In the genomic region with DNA sequence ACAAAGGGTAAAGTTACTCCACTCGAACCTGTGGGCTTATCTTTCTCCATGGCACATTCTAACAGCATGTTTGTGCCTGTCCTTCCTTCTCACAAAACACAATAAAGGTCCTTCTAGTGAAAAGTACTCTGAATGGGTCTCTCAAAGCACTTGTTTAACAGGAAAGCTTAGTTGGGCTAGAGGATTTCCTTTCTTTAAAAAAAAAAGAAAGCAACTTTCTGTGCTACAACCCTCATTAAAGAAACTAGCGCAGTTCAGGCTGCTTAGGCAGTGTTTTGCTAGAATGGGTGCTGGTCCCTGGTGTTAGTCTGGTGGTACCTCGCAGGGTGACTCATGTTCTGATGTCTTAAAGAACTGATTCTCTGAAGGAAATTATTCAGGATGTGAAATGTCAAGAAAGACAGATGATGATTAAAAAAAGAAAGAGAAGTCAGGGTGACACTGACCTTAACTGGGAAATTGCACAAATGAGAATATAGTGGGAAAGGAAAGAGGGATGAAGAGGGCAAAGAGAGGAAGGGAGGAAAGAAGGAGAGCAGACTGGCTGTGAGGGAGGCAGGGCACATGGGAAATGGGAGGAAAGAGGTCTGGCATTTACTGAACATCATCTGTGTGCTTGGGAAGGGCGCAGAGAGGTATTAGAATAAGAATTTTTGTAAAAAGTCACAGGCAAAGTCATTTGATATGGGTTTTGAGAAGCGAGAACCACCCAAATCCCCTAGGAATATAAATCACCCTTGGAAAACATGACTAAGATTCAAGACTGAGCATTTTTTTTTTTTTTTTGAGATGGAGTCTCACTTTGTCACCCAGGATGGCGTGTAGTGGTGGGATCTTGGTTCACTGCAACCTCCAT, we compare ENCODE assay signal across 11 cellular contexts.
DNase-seq lines count a peak whose midpoint lies in the region; ATAC-seq, FAIRE-seq and TF ChIP-seq lines count a peak whose summit lies in the region.
"Had no signal": no experiment of that assay in that cellular context is flagged by ENCODE, and none has a peak within 500 bp of the region (broad histone marks: within the 10 kb centered on the region; RNA-seq: fewer than 3 reads in every experiment).

No MANE protein-coding gene starts in this region.

- H3K27ac Mint-ChIP-seq in activated CD4-positive, alpha-beta T cell treated with anti-CD3 and anti-CD28 coated beads for 36 hours = no peak overlapping the region

- no peak overlapping the region for H3K4me3 Mint-ChIP-seq in activated CD4-positive, alpha-beta T cell treated with anti-CD3 and anti-CD28 coated beads for 36 hours

- no peaks in the 10 kb centered on the region for H3K4me1 Mint-ChIP-seq in activated CD4-positive, alpha-beta T cell treated with anti-CD3 and anti-CD28 coated beads for 36 hours

- no peak for TF ChIP-seq CTCF in bronchial epithelial cell (IDR thresholded peaks at IDR 0.05; ENCODE audit: insufficient read depth, low read length, severe bottlenecking)
- TF ChIP-seq CTCF in tibial artery (IDR thresholded peaks at IDR 0.05) = no peak

- DNase-seq in activated CD4-positive, alpha-beta T cell treated with anti-CD3 and anti-CD28 coated beads for 36 hours = no peak
- DNase-seq in activated CD4-positive, alpha-beta T cell treated with anti-CD3 and anti-CD28 coated beads for 48 hours = no peak
- peak; percentile 74 for DNase-seq in bronchial epithelial cell (ENCODE audit: low read depth)
- DNase-seq in kidney tubule cell (ENCODE audit: low spot score) = peak; percentile 57
- DNase-seq in tibial artery = no peak
- DNase-seq in C1 segment of cervical spinal cord (lab: John Stamatoyannopoulos, UW) = no peak
- DNase-seq in NCI-H1048 (lab: John Stamatoyannopoulos, UW) = no peak
- DNase-seq: cerebellar nuclear complex, NCI-H1105 had no signal

- peaks cover 35% of the 10 kb centered on the region for H3K9me3 Mint-ChIP-seq in activated CD4-positive, alpha-beta T cell treated with anti-CD3 and anti-CD28 coated beads for 36 hours (ENCODE audit: low read depth)

- intact Hi-C loops in activated CD4-positive, alpha-beta T cell treated with anti-CD3 and anti-CD28 coated beads for 36 hours (cut with DNase I, micrococcal nuclease) = no loop called here
- intact Hi-C loops in tibial artery (cut with DNase I; ENCODE audit: low total_unique reads) = no loop called here

- POLR2A ChIA-PET in activated CD4-positive, alpha-beta T cell treated with anti-CD3 and anti-CD28 coated beads for 36 hours (lab: Charles Lee) = no interaction called here

- ATAC-seq in activated CD4-positive, alpha-beta T cell treated with anti-CD3 and anti-CD28 coated beads for 36 hours = peak; percentile 36
- no peak for ATAC-seq in HG02678 (IDR thresholded peaks at IDR 0.05; ENCODE audit: unreplicated experiment)

- H3K36me3 Mint-ChIP-seq in activated CD4-positive, alpha-beta T cell treated with anti-CD3 and anti-CD28 coated beads for 36 hours (ENCODE audit: low read depth) = peaks cover 6% of the 10 kb centered on the region

- peaks cover 0 to 24% (median 14%) of the 10 kb centered on the region in 4 donors for H3K4me1 ChIP-seq in tibial artery

- H3K27me3 Mint-ChIP-seq in activated CD4-positive, alpha-beta T cell treated with anti-CD3 and anti-CD28 coated beads for 36 hours = no peaks in the 10 kb centered on the region

- no peaks in the 10 kb centered on the region for H3K9me3 ChIP-seq in tibial artery
- H3K9me3 ChIP-seq: SJSA1 had no signal

- H3K27me3 ChIP-seq in bronchial epithelial cell (ENCODE audit: control insufficient read depth, insufficient read depth, low read length) (no peaks in the 10 kb centered on the region), tibial artery (no peaks in the 10 kb centered on the region)
- H3K27me3 ChIP-seq: SJSA1 had no signal

- H3K27ac ChIP-seq in tibial artery = peak overlapping the region; percentile 47 to 63
- H3K27ac ChIP-seq: SJSA1 had no signal

- H3K36me3 ChIP-seq in bronchial epithelial cell (ENCODE audit: control insufficient read depth, insufficient read depth, low read length) (peaks cover 3% of the 10 kb centered on the region), tibial artery (peaks cover 19 to 38% (median 24%) of the 10 kb centered on the region in 3 donors)

- no peak for FAIRE-seq in bronchial epithelial cell (lab: Jason Lieb, UNC)

- H3K4me3 ChIP-seq in bronchial epithelial cell (ENCODE audit: low read depth, low read length) = no peak overlapping the region
- no peak overlapping the region for H3K4me3 ChIP-seq in tibial artery
- H3K4me3 ChIP-seq: SJSA1 had no signal

- CTCF ChIA-PET in activated CD4-positive, alpha-beta T cell treated with anti-CD3 and anti-CD28 coated beads for 36 hours (lab: Charles Lee) = no interaction called here

Comparison
In these comparisons a context has a peak if more than half of its experiments do, and no peak if none do; other contexts are left out.
1. DNase-seq: peak in bronchial epithelial cell (single experiment) and kidney tubule cell (single experiment); none in activated CD4-positive, alpha-beta T cell treated with anti-CD3 and anti-CD28 coated beads for 36 hours (single experiment), activated CD4-positive, alpha-beta T cell treated with anti-CD3 and anti-CD28 coated beads for 48 hours (single experiment), tibial artery (0 of 2), C1 segment of cervical spinal cord (0 of 14) and NCI-H1048 (single experiment).